ENCODE assay signal across 8 cellular contexts in the genomic region with DNA sequence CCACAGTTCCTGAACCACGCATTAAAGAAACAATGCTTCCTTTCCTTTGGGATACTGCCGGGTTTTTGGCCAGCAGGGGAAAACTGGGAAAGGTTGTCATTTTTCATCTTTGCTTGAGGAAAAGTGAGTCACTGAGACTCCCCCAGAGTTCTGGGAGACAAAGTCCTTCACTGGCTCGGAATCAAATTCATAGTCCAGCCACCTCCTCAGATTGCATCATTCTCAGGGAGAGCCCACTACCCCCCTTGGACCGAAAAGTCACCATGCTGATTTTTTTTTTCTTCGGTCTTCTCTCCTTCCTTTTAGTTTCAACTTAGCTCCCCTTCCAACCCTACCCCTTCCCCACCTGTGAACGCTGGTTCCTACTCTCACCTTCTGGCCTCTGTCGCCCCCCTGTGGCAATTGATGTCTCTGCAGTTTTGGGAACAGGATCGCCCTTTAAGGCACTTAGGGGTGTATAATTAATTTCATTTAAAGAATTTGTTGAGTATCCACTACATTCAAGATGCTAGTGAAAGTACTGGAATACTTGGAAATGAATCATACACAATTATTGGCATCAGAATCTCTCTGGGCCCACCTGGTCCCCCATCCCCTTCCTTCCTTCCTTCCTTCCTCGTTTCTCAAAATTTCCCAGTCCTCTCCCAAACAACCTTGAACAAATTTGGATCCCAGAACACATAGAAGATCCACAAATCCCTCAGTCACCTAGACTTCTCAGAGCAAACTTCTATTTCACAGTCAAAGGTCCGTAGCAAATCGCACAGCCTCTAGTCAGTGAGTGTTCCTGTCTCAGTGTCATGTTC. TPM values are rescaled to one million over a fixed set of nuclear protein-coding genes. Genes with fewer than 3 reads are reported as not detected.
A peak's percentile ranks its signal among the peaks of the same experiment; 100 is the strongest.
DNase-seq lines count a peak whose midpoint lies in the region; ATAC-seq and TF ChIP-seq lines count a peak whose summit lies in the region.

No MANE protein-coding gene starts in this region.

- H3K79me2 ChIP-seq in parathyroid adenoma = no peaks in the 10 kb centered on the region

- H3K4me3 Mint-ChIP-seq in activated CD4-positive, alpha-beta memory T cell treated with anti-CD3 and anti-CD28 coated beads, Interleukin-2, amount 10 ng/mL, durations not matched to agents 7 days and 5 days = no peak overlapping the region

- no peak for TF ChIP-seq POLR2A in esophagus squamous epithelium (IDR thresholded peaks at IDR 0.05)

- no peak overlapping the region for H3K9ac ChIP-seq in parathyroid adenoma

- no peaks in the 10 kb centered on the region for H3K4me1 Mint-ChIP-seq in activated CD4-positive, alpha-beta memory T cell treated with anti-CD3 and anti-CD28 coated beads, Interleukin-2, amount 10 ng/mL, durations not matched to agents 7 days and 5 days

- no peaks in the 10 kb centered on the region for H3K36me3 Mint-ChIP-seq in activated CD4-positive, alpha-beta memory T cell treated with anti-CD3 and anti-CD28 coated beads, Interleukin-2, amount 10 ng/mL, durations not matched to agents 7 days and 5 days (ENCODE audit: low read depth)

- H3K9me3 Mint-ChIP-seq in activated CD4-positive, alpha-beta memory T cell treated with anti-CD3 and anti-CD28 coated beads, Interleukin-2, amount 10 ng/mL, durations not matched to agents 7 days and 5 days = no peaks in the 10 kb centered on the region

- POLR2A ChIA-PET in activated CD4-positive, alpha-beta memory T cell treated with anti-CD3 and anti-CD28 coated beads, Interleukin-2, amount 10 ng/mL, durations not matched to agents 7 days and 5 days (lab: Charles Lee) = no interaction called here

- no peak overlapping the region for H3K27ac Mint-ChIP-seq in activated CD4-positive, alpha-beta memory T cell treated with anti-CD3 and anti-CD28 coated beads, Interleukin-2, amount 10 ng/mL, durations not matched to agents 7 days and 5 days

- no peak for ATAC-seq in GM19395 (IDR thresholded peaks at IDR 0.05; ENCODE audit: unreplicated experiment)

- no peaks in the 10 kb centered on the region for H3K36me3 ChIP-seq in esophagus squamous epithelium
- no peaks in the 10 kb centered on the region for H3K36me3 ChIP-seq in parathyroid adenoma (ENCODE audit: control insufficient read depth, insufficient read depth, low read length)

- CTCF ChIA-PET in activated CD4-positive, alpha-beta memory T cell treated with anti-CD3 and anti-CD28 coated beads, Interleukin-2, amount 10 ng/mL, durations not matched to agents 7 days and 5 days (lab: Charles Lee) = interaction anchor here (0.7 to 5.4 kb wide), 7 partner anchors 9 to 78 kb away, joined by 3 to 36 read pairs (median 10); no protein-coding TSS in a partner anchor

- H3K9me3 ChIP-seq in esophagus squamous epithelium = no peaks in the 10 kb centered on the region
- H3K9me3 ChIP-seq in parathyroid adenoma (ENCODE audit: control insufficient read depth, low read length) = no peaks in the 10 kb centered on the region

- H3K4me1 ChIP-seq in esophagus squamous epithelium (peaks cover 0 to 6% (median 0%) of the 10 kb centered on the region in 3 donors), parathyroid adenoma (no peaks in the 10 kb centered on the region)

- H3K27ac ChIP-seq in esophagus squamous epithelium (peak overlapping the region in 1 of 4 donors; percentile 2), parathyroid adenoma (no peak overlapping the region)

- WGBS in esophagus squamous epithelium, 2 donors = 26 to 33% methylated on average over 11 of the region's 11 CpGs

- peak; percentile 33 to 47 for DNase-seq in activated CD4-positive, alpha-beta T cell treated with anti-CD3 and anti-CD28 coated beads for 24 hours (ENCODE audit: low read depth in 2 of 2)
- no peak for DNase-seq in activated CD4-positive, alpha-beta T cell treated with anti-CD3 and anti-CD28 coated beads for 1 hour
- DNase-seq in NCI-H2029 (lab: John Stamatoyannopoulos, UW) = peak; percentile 15
- peak; percentile 54 for DNase-seq in activated CD4-positive, alpha-beta memory T cell treated with anti-CD3 and anti-CD28 coated beads, Interleukin-2, amount 10 ng/mL, durations not matched to agents 7 days and 5 days
- no peak for DNase-seq in esophagus squamous epithelium (lab: John Stamatoyannopoulos, UW)
- DNase-seq in SHP77 treated with DMSO at 0.1 percent for 48 hours (lab: John Stamatoyannopoulos, UW) = no peak

- intact Hi-C loops in esophagus squamous epithelium (cut with DNase I) = loop anchor here (5.0 kb wide), 1 partner anchor 49 kb away; no protein-coding TSS in a partner anchor

- peaks cover 55% of the 10 kb centered on the region for H3K27me3 Mint-ChIP-seq in activated CD4-positive, alpha-beta memory T cell treated with anti-CD3 and anti-CD28 coated beads, Interleukin-2, amount 10 ng/mL, durations not matched to agents 7 days and 5 days

- no peak overlapping the region for H3K4me2 ChIP-seq in parathyroid adenoma (ENCODE audit: low read length)

- H3K4me3 ChIP-seq in esophagus squamous epithelium = peak overlapping the region in 1 of 4 donors; percentile 12
- H3K4me3 ChIP-seq in parathyroid adenoma (ENCODE audit: low read depth, low read length) = no peak overlapping the region

- TF ChIP-seq CTCF in esophagus squamous epithelium (IDR thresholded peaks at IDR 0.05) (peak; percentile 35 to 78 (median 72)), parathyroid adenoma (IDR thresholded peaks at IDR 0.05) (peak; percentile 56)

- H2AFZ ChIP-seq in parathyroid adenoma = no peak overlapping the region

- H3K27me3 ChIP-seq in esophagus squamous epithelium (peaks cover 0 to 71% (median 2%) of the 10 kb centered on the region in 4 donors), parathyroid adenoma (ENCODE audit: control insufficient read depth, insufficient read depth, low read length) (no peaks in the 10 kb centered on the region)

RNA-seq across cellular contexts. Expression of gene ACKR1, which starts 6.9 kb away (rescaled TPM):
- not detected for total RNA-seq in activated CD4-positive, alpha-beta memory T cell treated with anti-CD3 and anti-CD28 coated beads, Interleukin-2, amount 10 ng/mL, durations not matched to agents 7 days and 5 days
- total RNA-seq in esophagus squamous epithelium = 10 to 100 TPM in 3 of 4 donors, 1 to 10 TPM in 1; 2.2 to 67.9 (median 33.7) TPM

RNA-seq across cellular contexts. Expression of gene CADM3, which starts 40.1 kb away (rescaled TPM):
- total RNA-seq in activated CD4-positive, alpha-beta memory T cell treated with anti-CD3 and anti-CD28 coated beads, Interleukin-2, amount 10 ng/mL, durations not matched to agents 7 days and 5 days = not detected
- 1 to 10 TPM in 2 of 4 donors, under 1 TPM in 2; 0.19 to 9.2 (median 3.3) TPM for total RNA-seq in esophagus squamous epithelium

Comparison
In these comparisons a context has a peak if more than half of its experiments do, and no peak if none do; other contexts are left out.
1. DNase-seq: peak in activated CD4-positive, alpha-beta T cell treated with anti-CD3 and anti-CD28 coated beads for 24 hours (2 of 2), NCI-H2029 (single experiment) and activated CD4-positive, alpha-beta memory T cell treated with anti-CD3 and anti-CD28 coated beads, Interleukin-2, amount 10 ng/mL, durations not matched to agents 7 days and 5 days (single experiment); none in activated CD4-positive, alpha-beta T cell treated with anti-CD3 and anti-CD28 coated beads for 1 hour (single experiment), esophagus squamous epithelium (single experiment) and SHP77 treated with DMSO at 0.1 percent for 48 hours (single experiment).